In genomic region chr4:141473952-141474351, GRCh38 we compare ENCODE assay signal across 23 cellular contexts.
A peak's percentile ranks its signal among the peaks of the same experiment; 100 is the strongest.
DNase-seq lines count a peak whose midpoint lies in the region; ATAC-seq and TF ChIP-seq lines count a peak whose summit lies in the region.
"Had no signal": no experiment of that assay in that cellular context is flagged by ENCODE, and none has a peak within 500 bp of the region (broad histone marks: within the 10 kb centered on the region; RNA-seq: fewer than 3 reads in every experiment).

No MANE protein-coding gene starts in this region.

- CTCF ChIA-PET in HEK293T (lab: Yijun Ruan, JAX): no interaction called here

- H3K4me3 Mint-ChIP-seq in chondrocyte (ENCODE audit: unreplicated experiment): no peak overlapping the region
- no peak overlapping the region for H3K4me3 Mint-ChIP-seq in nephron progenitor cell
- no peak overlapping the region for H3K4me3 Mint-ChIP-seq in osteocyte (ENCODE audit: unreplicated experiment)
- H3K4me3 Mint-ChIP-seq: activated naive CD8-positive, alpha-beta T cell treated with anti-CD3 and anti-CD28 coated beads, Interleukin-2, amount 50 U/mL, for 24 hours; activated T-cell treated with anti-CD3 and anti-CD28 coated beads, Interleukin-2, amount 50 U/mL, for 24 hours had no signal

- TF ChIP-seq POLR2A in Peyer's patch (IDR thresholded peaks at IDR 0.05): no peak

- H3K27me3 Mint-ChIP-seq in chondrocyte (ENCODE audit: low read depth): no peaks in the 10 kb centered on the region
- H3K27me3 Mint-ChIP-seq in nephron progenitor cell (ENCODE audit: low read depth, poor library complexity): peaks cover 4% of the 10 kb centered on the region
- H3K27me3 Mint-ChIP-seq in osteocyte (ENCODE audit: unreplicated experiment): no peaks in the 10 kb centered on the region
- H3K27me3 Mint-ChIP-seq: activated naive CD8-positive, alpha-beta T cell treated with anti-CD3 and anti-CD28 coated beads, Interleukin-2, amount 50 U/mL, for 24 hours; activated T-cell treated with anti-CD3 and anti-CD28 coated beads, Interleukin-2, amount 50 U/mL, for 24 hours had no signal

- DNase-seq in AG10803 (ENCODE audit: low read depth): peak; percentile 83
- no peak for DNase-seq in HEK293T (ENCODE audit: extremely low spot score)
- no peak for DNase-seq in chondrocyte (ENCODE audit: low spot score)
- no peak for DNase-seq in nephron progenitor cell
- no peak for DNase-seq in Peyer's patch
- DNase-seq in hepatocyte (ENCODE audit: low spot score): no peak
- no peak for DNase-seq in osteocyte (ENCODE audit: extremely low spot score, unreplicated experiment)
- DNase-seq: activated CD8-positive, alpha-beta memory T cell treated with anti-CD3 and anti-CD28 coated beads for 24 hours; activated gamma-delta T cell treated with Interleukin-2 at 50 U/mL for 16 hours; activated naive CD8-positive, alpha-beta T cell treated with anti-CD3 and anti-CD28 coated beads, Interleukin-2, amount 50 U/mL, for 24 hours; activated T-cell treated with anti-CD3 and anti-CD28 coated beads, Interleukin-2, amount 50 U/mL, for 24 hours; brain microvascular endothelial cell; DMS 273 treated with DMSO at 0.1 percent for 48 hours; effector CD8-positive, alpha-beta T cell; KBM-7; NCI-H146; NCI-H524 treated with DMSO at 0.1 percent for 48 hours; small intestine; stimulated activated CD4-positive, alpha-beta T cell treated with anti-CD3 and anti-CD28 coated beads, Interleukin-1b, Interleukin-23, amount 100 ng/mL, for 48 hours; testis had no signal

- H3K27ac Mint-ChIP-seq in chondrocyte (ENCODE audit: unreplicated experiment): peak overlapping the region; percentile 1
- peak overlapping the region; percentile 19 for H3K27ac Mint-ChIP-seq in nephron progenitor cell
- no peak overlapping the region for H3K27ac Mint-ChIP-seq in osteocyte (ENCODE audit: unreplicated experiment)
- H3K27ac Mint-ChIP-seq: activated naive CD8-positive, alpha-beta T cell treated with anti-CD3 and anti-CD28 coated beads, Interleukin-2, amount 50 U/mL, for 24 hours; activated T-cell treated with anti-CD3 and anti-CD28 coated beads, Interleukin-2, amount 50 U/mL, for 24 hours had no signal

- H3K27ac ChIP-seq in Peyer's patch (no peak overlapping the region), hepatocyte (no peak overlapping the region)
- H3K27ac ChIP-seq: brain microvascular endothelial cell, SJSA1, testis, vagina had no signal

- POLR2A ChIA-PET in HEK293T (lab: Yijun Ruan, JAX): no interaction called here

- no peaks in the 10 kb centered on the region for H3K79me2 ChIP-seq in hepatocyte

- H2AFZ ChIP-seq in hepatocyte: no peak overlapping the region

- H3K9me3 Mint-ChIP-seq in chondrocyte (ENCODE audit: low read depth): no peaks in the 10 kb centered on the region
- peaks cover 3% of the 10 kb centered on the region for H3K9me3 Mint-ChIP-seq in nephron progenitor cell
- H3K9me3 Mint-ChIP-seq in osteocyte (ENCODE audit: unreplicated experiment): peaks cover 7% of the 10 kb centered on the region
- H3K9me3 Mint-ChIP-seq: activated naive CD8-positive, alpha-beta T cell treated with anti-CD3 and anti-CD28 coated beads, Interleukin-2, amount 50 U/mL, for 24 hours; activated T-cell treated with anti-CD3 and anti-CD28 coated beads, Interleukin-2, amount 50 U/mL, for 24 hours had no signal

- H3K4me2 ChIP-seq in hepatocyte: no peak overlapping the region

- no peaks in the 10 kb centered on the region for H3K9me2 ChIP-seq in hepatocyte (replicated peaks; ENCODE audit: insufficient read depth)

- H3K4me1 ChIP-seq in Peyer's patch (no peaks in the 10 kb centered on the region), hepatocyte (ENCODE audit: insufficient read depth) (no peaks in the 10 kb centered on the region)
- H3K4me1 ChIP-seq: SJSA1, testis had no signal

- H3K36me3 Mint-ChIP-seq in chondrocyte (ENCODE audit: low read depth) (no peaks in the 10 kb centered on the region), nephron progenitor cell (ENCODE audit: low read depth) (no peaks in the 10 kb centered on the region), osteocyte (ENCODE audit: unreplicated experiment) (no peaks in the 10 kb centered on the region)

- H3K36me3 ChIP-seq in Peyer's patch (no peaks in the 10 kb centered on the region), hepatocyte (replicated peaks; ENCODE audit: insufficient read depth, low read depth) (no peaks in the 10 kb centered on the region)
- H3K36me3 ChIP-seq: brain microvascular endothelial cell, SJSA1, vagina had no signal

- TF ChIP-seq CTCF in AG10803 (conservative IDR thresholded peaks at IDR 0.05; ENCODE audit: low read length) (no peak), chondrocyte (IDR thresholded peaks at IDR 0.05) (no peak), nephron progenitor cell (IDR thresholded peaks at IDR 0.05) (no peak), Peyer's patch (IDR thresholded peaks at IDR 0.05) (no peak), hepatocyte (IDR thresholded peaks at IDR 0.05; ENCODE audit: poor library complexity) (no peak), osteocyte (IDR thresholded peaks at IDR 0.05) (no peak)

- H3K4me3 ChIP-seq in AG10803 (ENCODE audit: low read length) (no peak overlapping the region), Peyer's patch (no peak overlapping the region), hepatocyte (no peak overlapping the region)
- H3K4me3 ChIP-seq: SJSA1, testis, vagina had no signal

- H3K27me3 ChIP-seq in Peyer's patch (no peaks in the 10 kb centered on the region), hepatocyte (no peaks in the 10 kb centered on the region)
- H3K27me3 ChIP-seq: brain microvascular endothelial cell, SJSA1, testis, vagina had no signal

- no peaks in the 10 kb centered on the region for H4K20me1 ChIP-seq in hepatocyte (ENCODE audit: insufficient read depth, poor library complexity, severe bottlenecking)

- ATAC-seq in HG03432 (IDR thresholded peaks at IDR 0.05; ENCODE audit: unreplicated experiment): no peak
- ATAC-seq: activated naive CD8-positive, alpha-beta T cell treated with anti-CD3 and anti-CD28 coated beads, Interleukin-2, amount 50 U/mL, for 24 hours had no signal

- H3K9me3 ChIP-seq in Peyer's patch (no peaks in the 10 kb centered on the region), hepatocyte (ENCODE audit: low read depth) (no peaks in the 10 kb centered on the region)
- H3K9me3 ChIP-seq: SJSA1, testis, vagina had no signal

- H3K4me1 Mint-ChIP-seq in chondrocyte (ENCODE audit: low read depth) (peaks cover 27% of the 10 kb centered on the region), nephron progenitor cell (no peaks in the 10 kb centered on the region), osteocyte (ENCODE audit: unreplicated experiment) (peaks cover 27% of the 10 kb centered on the region)
- H3K4me1 Mint-ChIP-seq: activated naive CD8-positive, alpha-beta T cell treated with anti-CD3 and anti-CD28 coated beads, Interleukin-2, amount 50 U/mL, for 24 hours had no signal

TF ChIP-seq in HEK293T, 16 proteins besides CTCF, POLR2A, EP300 and RAD21:
- TF ChIP-seq PKNOX1 (IDR thresholded peaks at IDR 0.05) (0 out of 2 replicates have a peak, but pooled peaks have one; percentile 29), ZNF384 (IDR thresholded peaks at IDR 0.05) (no peak)
